Comparison of ENCODE assay signal across 21 cellular contexts in genomic region chr7:43450894-43451293, GRCh38.
DNase-seq lines count a peak whose midpoint lies in the region; ATAC-seq and TF ChIP-seq lines count a peak whose summit lies in the region.
"Had no signal": no experiment of that assay in that cellular context is flagged by ENCODE, and none has a peak within 500 bp of the region (broad histone marks: within the 10 kb centered on the region; RNA-seq: fewer than 3 reads in every experiment).

No MANE protein-coding gene starts in this region.

- no peak for TF ChIP-seq CTCF in OCI-LY3 (IDR thresholded peaks at IDR 0.05; ENCODE audit: low read depth, low read length)
- no peak for TF ChIP-seq CTCF in neural crest cell (conservative IDR thresholded peaks at IDR 0.05)

- H3K36me3 ChIP-seq in OCI-LY3 (replicated peaks; ENCODE audit: low read depth, low read length), result peaks cover 9% of the 10 kb centered on the region
- H3K36me3 ChIP-seq: BE2C had no signal

- H3K27me3 ChIP-seq in OCI-LY3 (ENCODE audit: low read depth, low read length), result no peaks in the 10 kb centered on the region
- H3K27me3 ChIP-seq: BE2C had no signal

- H3K9ac ChIP-seq in OCI-LY3 (ENCODE audit: low read length), result peak overlapping the region; percentile 67

- H3K79me2 ChIP-seq in OCI-LY3 (ENCODE audit: low read length), result no peaks in the 10 kb centered on the region

- H3K9me3 Mint-ChIP-seq in neural crest cell, result peaks cover 3% of the 10 kb centered on the region
- H3K9me3 Mint-ChIP-seq: CD4-positive, CD25-positive, alpha-beta regulatory T cell; CD8-positive, alpha-beta memory T cell; GM23338; HFFc6 had no signal

- no peaks in the 10 kb centered on the region for H3K27me3 Mint-ChIP-seq in neural crest cell (ENCODE audit: low read depth)

- H3K4me2 ChIP-seq in OCI-LY3 (ENCODE audit: low read length), result peak overlapping the region; percentile 74
- H3K4me2 ChIP-seq: GM23338 had no signal

- peaks cover 57% of the 10 kb centered on the region for H3K4me1 Mint-ChIP-seq in neural crest cell

- H3K4me3 ChIP-seq in OCI-LY3 (ENCODE audit: low read length), result peak overlapping the region; percentile 54
- H3K4me3 ChIP-seq: GM23338 had no signal

- H3K4me3 Mint-ChIP-seq in neural crest cell, result no peak overlapping the region
- H3K4me3 Mint-ChIP-seq: CD4-positive, CD25-positive, alpha-beta regulatory T cell; CD8-positive, alpha-beta memory T cell; GM23338; HFFc6 had no signal

- H3K4me1 ChIP-seq in OCI-LY3 (ENCODE audit: low read length), result peaks cover 70% of the 10 kb centered on the region
- H3K4me1 ChIP-seq: BE2C had no signal

- H4K20me1 ChIP-seq in OCI-LY3 (ENCODE audit: insufficient read depth, low read length), result no peaks in the 10 kb centered on the region

- H3K36me3 Mint-ChIP-seq in neural crest cell (ENCODE audit: low read depth), result no peaks in the 10 kb centered on the region
- H3K36me3 Mint-ChIP-seq: CD4-positive, CD25-positive, alpha-beta regulatory T cell; CD8-positive, alpha-beta memory T cell had no signal

- peak overlapping the region; percentile 96 for H3K27ac Mint-ChIP-seq in neural crest cell (ENCODE audit: unreplicated experiment)
- H3K27ac Mint-ChIP-seq: CD4-positive, CD25-positive, alpha-beta regulatory T cell; CD8-positive, alpha-beta memory T cell; GM23338; HFFc6 had no signal

- peak overlapping the region; percentile 96 for H3K27ac ChIP-seq in OCI-LY3 (ENCODE audit: low read length)

- ATAC-seq in GM18868 (IDR thresholded peaks at IDR 0.05; ENCODE audit: unreplicated experiment) (peak; percentile 78), HG03521 (IDR thresholded peaks at IDR 0.05; ENCODE audit: unreplicated experiment) (no peak), HG03097 (IDR thresholded peaks at IDR 0.05; ENCODE audit: low FRiP score, unreplicated experiment) (no peak)
- ATAC-seq: GM23338, HCT116 had no signal

- DNase-seq in neural crest cell (ENCODE audit: low read depth, low spot score), result no peak
- no peak for DNase-seq in NOMO-1 treated with DMSO at 0.1 percent for 48 hours (lab: John Stamatoyannopoulos, UW; ENCODE audit: unreplicated experiment)
- no peak for DNase-seq in effector CD8-positive, alpha-beta T cell (lab: John Stamatoyannopoulos, UW)
- DNase-seq: ACHN; BE2C; C1 segment of cervical spinal cord; CD4-positive, CD25-positive, alpha-beta regulatory T cell; CD8-positive, alpha-beta memory T cell; COR-L47; DMS 273 treated with DMSO at 0.1 percent for 48 hours; DMS53; DND-41; EL; HFFc6; KG1 had no signal

- peak overlapping the region; percentile 77 for H2AFZ ChIP-seq in OCI-LY3 (ENCODE audit: low read depth, low read length)
- H2AFZ ChIP-seq: GM23338 had no signal

- H3K9me3 ChIP-seq in OCI-LY3 (ENCODE audit: insufficient read depth, low read length), result peaks cover 5% of the 10 kb centered on the region; the same call in 1 of the 2 replicates
- H3K9me3 ChIP-seq: BE2C had no signal
